In genomic region chr3:56415672-56416071, GRCh38 we compare ENCODE assay signal across 25 cellular contexts. TPM values are rescaled to one million over a fixed set of nuclear protein-coding genes. Genes with fewer than 3 reads are reported as not detected.
A peak's percentile ranks its signal among the peaks of the same experiment; 100 is the strongest.
DNase-seq lines count a peak whose midpoint lies in the region; ATAC-seq and TF ChIP-seq lines count a peak whose summit lies in the region.
"Had no signal": no experiment of that assay in that cellular context is flagged by ENCODE, and none has a peak within 500 bp of the region (broad histone marks: within the 10 kb centered on the region; RNA-seq: fewer than 3 reads in every experiment).

No MANE protein-coding gene starts in this region.

- H3K36me3 ChIP-seq in aorta (ENCODE audit: control insufficient read depth in 1 of 2, insufficient read depth in 2 of 2, low read length in 1 of 2), result no peaks in the 10 kb centered on the region
- H3K36me3 ChIP-seq: cardiac muscle cell, lower lobe of right lung, right lobe of liver had no signal

- H3K27ac ChIP-seq in aorta (ENCODE audit: low read depth in 1 of 2, low read length in 2 of 2), result no peak overlapping the region
- H3K27ac ChIP-seq: cardiac muscle cell, lower lobe of right lung, parathyroid adenoma, right lobe of liver had no signal

- intact Hi-C loops in aorta (cut with DNase I), result no loop called here

- H3K27ac Mint-ChIP-seq in stimulated activated naive CD8-positive, alpha-beta T cell treated with anti-CD3 and anti-CD28 coated beads, Interleukin-15, amount 100 ng/mL, for 72 hours, result no peak overlapping the region
- H3K27ac Mint-ChIP-seq: CD14-positive monocyte; endodermal cell; GM23338; T-helper 1 cell treated with Interleukin-12 subunit alpha and Interleukin-12 subunit beta and Interleukin-4 antibody, amounts not matched to agents 30 μg/mL and 1 μg/mL, for 36 hours had no signal

- TF ChIP-seq CTCF in foreskin fibroblast (IDR thresholded peaks at IDR 0.05; ENCODE audit: low read depth, low read length), result no peak

- WGBS in aorta, 2 donors, result 41 to 44% methylated on average over 3 of the region's 3 CpGs

- ATAC-seq in stimulated activated naive CD8-positive, alpha-beta T cell treated with anti-CD3 and anti-CD28 coated beads, Interleukin-15, amount 100 ng/mL, for 72 hours, result no peak
- no peak for ATAC-seq in aorta (ENCODE audit: low FRiP score)
- no peak for ATAC-seq in GM19467 (IDR thresholded peaks at IDR 0.05; ENCODE audit: unreplicated experiment)
- ATAC-seq: GM23338, lower lobe of right lung, Panc1, right lobe of liver had no signal

- H3K9me3 Mint-ChIP-seq in stimulated activated naive CD8-positive, alpha-beta T cell treated with anti-CD3 and anti-CD28 coated beads, Interleukin-15, amount 100 ng/mL, for 72 hours, result no peaks in the 10 kb centered on the region
- H3K9me3 Mint-ChIP-seq: GM23338; T-helper 1 cell treated with Interleukin-12 subunit alpha and Interleukin-12 subunit beta and Interleukin-4 antibody, amounts not matched to agents 30 μg/mL and 1 μg/mL, for 36 hours had no signal

- H3K4me3 ChIP-seq in foreskin fibroblast (ENCODE audit: low read depth in 1 of 2, low read length in 2 of 2), result no peak overlapping the region
- H3K4me3 ChIP-seq in aorta (ENCODE audit: low read length in 2 of 2), result no peak overlapping the region
- H3K4me3 ChIP-seq: cardiac muscle cell, GM23338, lower lobe of right lung, right lobe of liver had no signal

- peaks cover 1% of the 10 kb centered on the region for H3K9me3 ChIP-seq in aorta (ENCODE audit: control insufficient read depth, low read length)
- H3K9me3 ChIP-seq: lower lobe of right lung, right lobe of liver had no signal

- no peaks in the 10 kb centered on the region for H3K27me3 ChIP-seq in aorta (ENCODE audit: control insufficient read depth in 1 of 2, insufficient read depth in 2 of 2, low read length in 1 of 2)
- H3K27me3 ChIP-seq: cardiac muscle cell, right lobe of liver had no signal

- DNase-seq in COLO668 (lab: John Stamatoyannopoulos, UW; ENCODE audit: unreplicated experiment) (peak; percentile 1), M059J (ENCODE audit: low read depth) (peak; percentile 1), SHP77 (lab: John Stamatoyannopoulos, UW) (peak; percentile 12 to 42), foreskin fibroblast (peak; percentile 1 to 50), aorta (no peak)
- no peak for DNase-seq in stimulated activated naive CD8-positive, alpha-beta T cell treated with anti-CD3 and anti-CD28 coated beads, Interleukin-15, amount 100 ng/mL, for 72 hours
- DNase-seq in activated CD4-positive, alpha-beta T cell treated with anti-CD3 and anti-CD28 coated beads for 4 hours, result no peak
- DNase-seq: activated CD4-positive, alpha-beta T cell treated with anti-CD3 and anti-CD28 coated beads for 1 hour; activated T-cell treated with anti-CD3 and anti-CD28 coated beads, Interleukin-2, amount 50 U/mL, for 1 hour; cortex of kidney; endodermal cell; kidney; lower lobe of right lung; NCI-H187 treated with DMSO at 0.1 percent for 48 hours; NK-92 treated with Interleukin-12 subunit alpha and Interleukin-12 subunit beta, amount 100 ng/mL, for 24 hours; right lobe of liver; stimulated activated CD4-positive, alpha-beta T cell treated with anti-CD3 and anti-CD28 coated beads, Interleukin-4, amount 100 ng/mL, for 4 hours; stimulated activated naive CD4-positive, alpha-beta T cell had no signal

- no peak overlapping the region for H3K4me3 Mint-ChIP-seq in stimulated activated naive CD8-positive, alpha-beta T cell treated with anti-CD3 and anti-CD28 coated beads, Interleukin-15, amount 100 ng/mL, for 72 hours
- H3K4me3 Mint-ChIP-seq: CD14-positive monocyte; endodermal cell; GM23338; T-helper 1 cell treated with Interleukin-12 subunit alpha and Interleukin-12 subunit beta and Interleukin-4 antibody, amounts not matched to agents 30 μg/mL and 1 μg/mL, for 36 hours had no signal

- no peaks in the 10 kb centered on the region for H3K4me1 ChIP-seq in aorta (ENCODE audit: control insufficient read depth in 1 of 2, insufficient read depth in 2 of 2, low read length in 2 of 2)
- H3K4me1 ChIP-seq: lower lobe of right lung, right lobe of liver had no signal

- peaks cover 41% of the 10 kb centered on the region for H3K27me3 Mint-ChIP-seq in stimulated activated naive CD8-positive, alpha-beta T cell treated with anti-CD3 and anti-CD28 coated beads, Interleukin-15, amount 100 ng/mL, for 72 hours

- no peaks in the 10 kb centered on the region for H3K4me1 Mint-ChIP-seq in stimulated activated naive CD8-positive, alpha-beta T cell treated with anti-CD3 and anti-CD28 coated beads, Interleukin-15, amount 100 ng/mL, for 72 hours
- H3K4me1 Mint-ChIP-seq: CD14-positive monocyte had no signal

RNA-seq across cellular contexts. Expression of gene ERC2, which starts 52.6 kb away (rescaled TPM):
- 1.2 and 3.4 TPM in 2 replicates for total RNA-seq in M059J (2014; rRNA removed; shearing (Covaris generic))
- under 1 TPM; 0.27 to 0.55 TPM for total RNA-seq in aorta
- not detected for polyA plus RNA-seq in aorta
- total RNA-seq: right lobe of liver had no signal
- polyA plus RNA-seq: CD14-positive monocyte had no signal

Comparison
In these comparisons a context has a peak if more than half of its experiments do, and no peak if none do; other contexts are left out.
1. DNase-seq: peak in COLO668 (single experiment), M059J (single experiment), SHP77 (2 of 2) and foreskin fibroblast (2 of 2); none in stimulated activated naive CD8-positive, alpha-beta T cell treated with anti-CD3 and anti-CD28 coated beads, Interleukin-15, amount 100 ng/mL, for 72 hours (0 of 2), aorta (0 of 2) and activated CD4-positive, alpha-beta T cell treated with anti-CD3 and anti-CD28 coated beads for 4 hours (0 of 2).